ENCODE assay signal across 23 cellular contexts in genomic region chr3:153182894-153183293, GRCh38.
"Had no signal": no experiment of that assay in that cellular context is flagged by ENCODE, and none has a peak within 500 bp of the region (broad histone marks: within the 10 kb centered on the region; RNA-seq: fewer than 3 reads in every experiment).

No MANE protein-coding gene starts in this region.

- H3K27me3 ChIP-seq: esophagus muscularis mucosa, gastrocnemius medialis, upper lobe of left lung had no signal

- H3K4me1 ChIP-seq: gastrocnemius medialis, parathyroid adenoma, upper lobe of left lung had no signal

- H3K36me3 Mint-ChIP-seq: brain, mesothelial cell of epicardium had no signal

- H3K27ac Mint-ChIP-seq: activated CD4-positive, alpha-beta memory T cell treated with anti-CD3 and anti-CD28 coated beads for 36 hours; activated naive CD4-positive, alpha-beta T cell treated with anti-CD3 and anti-CD28 coated beads, Interleukin-2, amount 10 ng/mL, durations not matched to agents 7 days and 5 days; mesothelial cell of epicardium; nephron progenitor cell; stimulated activated naive B cell treated with anti-CD40 and anti-IgM and Interleukin-4, amounts not matched to agents 10 μg/mL and 1 μg/mL and 100 μg/mL, for 72 hours; T-helper 1 cell treated with Interleukin-12 subunit alpha and Interleukin-12 subunit beta and Interleukin-4 antibody, amounts not matched to agents 30 μg/mL and 1 μg/mL, for 36 hours had no signal

- DNase-seq: activated CD4-positive, alpha-beta memory T cell treated with anti-CD3 and anti-CD28 coated beads for 36 hours; activated CD4-positive, alpha-beta T cell treated with anti-CD3 and anti-CD28 coated beads for 48 hours; activated effector memory CD4-positive, alpha-beta T cell treated with anti-CD3 and anti-CD28 coated beads, Interleukin-2, amount 50 U/mL, for 16 hours; activated naive CD4-positive, alpha-beta T cell treated with anti-CD3 and anti-CD28 coated beads, Interleukin-2, amount 10 ng/mL, durations not matched to agents 7 days and 5 days; anterior cingulate cortex; gastrocnemius medialis; head of caudate nucleus; hypothalamus; left ventricle myocardium superior; mammary epithelial cell; nephron progenitor cell; nucleus accumbens; right cardiac atrium; stimulated activated CD4-positive, alpha-beta T cell treated with anti-CD3 and anti-CD28 coated beads, Interleukin-15, amount 100 ng/mL, for 24 hours; stimulated activated naive B cell treated with anti-CD40 and anti-IgM and Interleukin-4, amounts not matched to agents 10 μg/mL and 1 μg/mL and 100 μg/mL, for 72 hours; upper lobe of left lung had no signal

- H3K36me3 ChIP-seq: esophagus muscularis mucosa, gastrocnemius medialis, upper lobe of left lung had no signal

- H3K4me1 Mint-ChIP-seq: nephron progenitor cell had no signal

- H2AFZ ChIP-seq: parathyroid adenoma had no signal

- H3K79me2 ChIP-seq: parathyroid adenoma had no signal

- FAIRE-seq: islet of Langerhans had no signal

- H3K4me3 ChIP-seq: esophagus muscularis mucosa, gastrocnemius medialis, skin epidermis, upper lobe of left lung had no signal

- H3K9ac ChIP-seq: parathyroid adenoma had no signal

- H3K4me3 Mint-ChIP-seq: activated CD4-positive, alpha-beta memory T cell treated with anti-CD3 and anti-CD28 coated beads for 36 hours; activated naive CD4-positive, alpha-beta T cell treated with anti-CD3 and anti-CD28 coated beads, Interleukin-2, amount 10 ng/mL, durations not matched to agents 7 days and 5 days; brain; mesothelial cell of epicardium; nephron progenitor cell; stimulated activated naive B cell treated with anti-CD40 and anti-IgM and Interleukin-4, amounts not matched to agents 10 μg/mL and 1 μg/mL and 100 μg/mL, for 72 hours; T-helper 1 cell treated with Interleukin-12 subunit alpha and Interleukin-12 subunit beta and Interleukin-4 antibody, amounts not matched to agents 30 μg/mL and 1 μg/mL, for 36 hours had no signal

- ATAC-seq: gastrocnemius medialis; left ventricle myocardium superior; right cardiac atrium; stimulated activated naive B cell treated with anti-CD40 and anti-IgM and Interleukin-4, amounts not matched to agents 10 μg/mL and 1 μg/mL and 100 μg/mL, for 72 hours had no signal

- H3K9me3 ChIP-seq: esophagus muscularis mucosa, gastrocnemius medialis, upper lobe of left lung had no signal

- H3K27me3 Mint-ChIP-seq: activated CD4-positive, alpha-beta memory T cell treated with anti-CD3 and anti-CD28 coated beads for 36 hours; activated naive CD4-positive, alpha-beta T cell treated with anti-CD3 and anti-CD28 coated beads, Interleukin-2, amount 10 ng/mL, durations not matched to agents 7 days and 5 days; stimulated activated naive B cell treated with anti-CD40 and anti-IgM and Interleukin-4, amounts not matched to agents 10 μg/mL and 1 μg/mL and 100 μg/mL, for 72 hours had no signal

- H3K9me3 Mint-ChIP-seq: activated CD4-positive, alpha-beta memory T cell treated with anti-CD3 and anti-CD28 coated beads for 36 hours; activated naive CD4-positive, alpha-beta T cell treated with anti-CD3 and anti-CD28 coated beads, Interleukin-2, amount 10 ng/mL, durations not matched to agents 7 days and 5 days; mesothelial cell of epicardium; nephron progenitor cell; stimulated activated naive B cell treated with anti-CD40 and anti-IgM and Interleukin-4, amounts not matched to agents 10 μg/mL and 1 μg/mL and 100 μg/mL, for 72 hours; T-helper 1 cell treated with Interleukin-12 subunit alpha and Interleukin-12 subunit beta and Interleukin-4 antibody, amounts not matched to agents 30 μg/mL and 1 μg/mL, for 36 hours had no signal

- H3K27ac ChIP-seq: esophagus muscularis mucosa, gastrocnemius medialis, parathyroid adenoma, skin epidermis, upper lobe of left lung had no signal
